ENCODE assay signal across 27 cellular contexts in genomic region chr7:66363655-66364054, GRCh38.
DNase-seq lines count a peak whose midpoint lies in the region; ATAC-seq, FAIRE-seq and TF ChIP-seq lines count a peak whose summit lies in the region.
"Had no signal": no experiment of that assay in that cellular context is flagged by ENCODE, and none has a peak within 500 bp of the region (broad histone marks: within the 10 kb centered on the region; RNA-seq: fewer than 3 reads in every experiment).

No MANE protein-coding gene starts in this region.

- no peak overlapping the region for H3K4me3 Mint-ChIP-seq in astrocyte (ENCODE audit: unreplicated experiment)
- no peak overlapping the region for H3K4me3 Mint-ChIP-seq in natural killer cell treated with Interleukin-12 subunit alpha and Interleukin-12 subunit beta and Interleukin-15 and Interleukin-18, amount 100 ng/mL, for 72 hours
- H3K4me3 Mint-ChIP-seq: CD14-positive monocyte; CD4-positive, alpha-beta memory T cell; CD4-positive, CD25-positive, alpha-beta regulatory T cell; CD8-positive, alpha-beta memory T cell had no signal

- no peak for ATAC-seq in K562
- ATAC-seq in natural killer cell treated with Interleukin-12 subunit alpha and Interleukin-12 subunit beta and Interleukin-15 and Interleukin-18, amount 100 ng/mL, for 72 hours, result no peak
- ATAC-seq: GM12878 had no signal

- H3K79me2 ChIP-seq in astrocyte (ENCODE audit: insufficient read depth, low read length), result no peaks in the 10 kb centered on the region
- H3K79me2 ChIP-seq in K562 (ENCODE audit: control insufficient read depth, insufficient read depth, low read length), result no peaks in the 10 kb centered on the region
- no peaks in the 10 kb centered on the region for H3K79me2 ChIP-seq in MM.1S (ENCODE audit: low read length)

- WGBS in K562 (ENCODE audit: insufficient coverage, low coverage, missing lambda C conversion rate), result 3% methylated on average over 5 of the region's 5 CpGs

- H3K4me3 ChIP-seq in astrocyte (ENCODE audit: insufficient read depth, low read depth, low read length), result no peak overlapping the region
- no peak overlapping the region for H3K4me3 ChIP-seq in K562
- no peak overlapping the region for H3K4me3 ChIP-seq in MM.1S (ENCODE audit: low read length)
- H3K4me3 ChIP-seq: BLaER1, GM12878 had no signal

- DNase-seq in astrocyte (ENCODE audit: low read depth) (no peak), K562 (ENCODE audit: extremely low read depth in 1 of 4, low spot score in 3 of 4) (no peak), mesenteric fat pad (ENCODE audit: low spot score) (peak; percentile 26), MM.1S (no peak), NCI-H748 treated with DMSO at 0.1 percent for 48 hours (lab: John Stamatoyannopoulos, UW) (no peak)
- DNase-seq in natural killer cell treated with Interleukin-12 subunit alpha and Interleukin-12 subunit beta and Interleukin-15 and Interleukin-18, amount 100 ng/mL, for 72 hours (ENCODE audit: low spot score), result no peak
- DNase-seq: 8988T; ACHN; BE2C; C1 segment of cervical spinal cord; CD4-positive, alpha-beta memory T cell; CD4-positive, CD25-positive, alpha-beta regulatory T cell; CD8-positive, alpha-beta memory T cell; COR-L47; DMS 273 treated with DMSO at 0.1 percent for 48 hours; DMS153; DMS53; DMS79; DND-41; EL; GDM1 had no signal

- H3K4me2 ChIP-seq in astrocyte (ENCODE audit: low read length), result no peak overlapping the region
- no peak overlapping the region for H3K4me2 ChIP-seq in K562 (ENCODE audit: insufficient read depth, low read length)
- no peak overlapping the region for H3K4me2 ChIP-seq in MM.1S (ENCODE audit: low read depth, low read length)
- H3K4me2 ChIP-seq: BLaER1 had no signal

- POLR2A ChIA-PET in K562 (lab: Yijun Ruan, JAX), result interaction anchor here (0.5 to 1.1 kb wide), 2 partner anchors 15 to 377 kb away, joined by 3 to 4 read pairs; partner anchors contain the start of gene RABGEF1

- intact Hi-C loops in K562 (cut with micrococcal nuclease), result no loop called here

- no peaks in the 10 kb centered on the region for H3K36me3 ChIP-seq in astrocyte (ENCODE audit: insufficient read depth, low read length)
- H3K36me3 ChIP-seq in K562 (ENCODE audit: control insufficient read depth, insufficient read depth, low read length), result no peaks in the 10 kb centered on the region
- H3K36me3 ChIP-seq in MM.1S (replicated peaks; ENCODE audit: insufficient read depth, low read length), result no peaks in the 10 kb centered on the region
- H3K36me3 ChIP-seq: BE2C had no signal

- H3K4me1 ChIP-seq in astrocyte (ENCODE audit: insufficient read depth, low read length), result no peaks in the 10 kb centered on the region
- no peaks in the 10 kb centered on the region for H3K4me1 ChIP-seq in K562 (replicated peaks in 1 of 2; ENCODE audit: control insufficient read depth in 2 of 2, insufficient read depth in 2 of 2, low read length in 2 of 2)
- no peaks in the 10 kb centered on the region for H3K4me1 ChIP-seq in MM.1S (ENCODE audit: low read length)
- H3K4me1 ChIP-seq: BE2C, BLaER1 had no signal

- H3K27me3 ChIP-seq in astrocyte (ENCODE audit: insufficient read depth, low read length) (no peaks in the 10 kb centered on the region), K562 (ENCODE audit: control insufficient read depth in 2 of 2, insufficient read depth in 2 of 2, low read length in 2 of 2) (peaks cover 15 to 54% of the 10 kb centered on the region in 2 experiments), MM.1S (replicated peaks; ENCODE audit: insufficient read depth, low read length) (no peaks in the 10 kb centered on the region)
- H3K27me3 ChIP-seq: BE2C, BLaER1 had no signal

- no peak for TF ChIP-seq POLR2A in K562 (conservative IDR thresholded peaks at IDR 0.05)

- peak overlapping the region; percentile 41 for H3K27ac Mint-ChIP-seq in astrocyte (ENCODE audit: unreplicated experiment)
- no peak overlapping the region for H3K27ac Mint-ChIP-seq in natural killer cell treated with Interleukin-12 subunit alpha and Interleukin-12 subunit beta and Interleukin-15 and Interleukin-18, amount 100 ng/mL, for 72 hours
- H3K27ac Mint-ChIP-seq: CD14-positive monocyte; CD4-positive, alpha-beta memory T cell; CD4-positive, CD25-positive, alpha-beta regulatory T cell had no signal

- H3K9ac ChIP-seq in astrocyte (ENCODE audit: low read length) (no peak overlapping the region), K562 (ENCODE audit: insufficient read depth in 1 of 2, low read depth in 2 of 2, low read length in 2 of 2) (no peak overlapping the region), MM.1S (ENCODE audit: low read length) (no peak overlapping the region)
- H3K9ac ChIP-seq: BLaER1 had no signal

- no peaks in the 10 kb centered on the region for H3K9me2 ChIP-seq in MM.1S (replicated peaks; ENCODE audit: insufficient read depth, low read length)

- no peak for TF ChIP-seq RAD21 in K562 (CRISPR knock-in tag; conservative IDR thresholded peaks at IDR 0.05 in 1 of 2, IDR thresholded peaks at IDR 0.05 in 1 of 2)

- TF ChIP-seq EP300 in K562 (IDR thresholded peaks at IDR 0.05; ENCODE audit: low read length), result no peak

- CTCF ChIA-PET in K562 (lab: Yijun Ruan, JAX; ENCODE audit: low intra/inter-chr PET ratio), result no interaction called here

- H3K4me1 Mint-ChIP-seq in astrocyte (ENCODE audit: low read depth, unreplicated experiment), result peaks cover 6% of the 10 kb centered on the region
- peaks cover 0 to 3% of the 10 kb centered on the region in 2 donors for H3K4me1 Mint-ChIP-seq in natural killer cell treated with Interleukin-12 subunit alpha and Interleukin-12 subunit beta and Interleukin-15 and Interleukin-18, amount 100 ng/mL, for 72 hours (ENCODE audit: low read depth in 2 of 2)
- H3K4me1 Mint-ChIP-seq: CD4-positive, alpha-beta memory T cell; CD4-positive, CD25-positive, alpha-beta regulatory T cell; CD8-positive, alpha-beta memory T cell had no signal

- TF ChIP-seq CTCF in astrocyte (IDR thresholded peaks at IDR 0.05; ENCODE audit: insufficient read depth, low read depth, low read length), result no peak
- no peak for TF ChIP-seq CTCF in K562 (IDR thresholded peaks at IDR 0.05 in 2 of 3, conservative IDR thresholded peaks at IDR 0.05 in 1 of 3; ENCODE audit: insufficient read depth in 2 of 3, low read depth in 1 of 3, low read length in 3 of 3)
- TF ChIP-seq CTCF in MM.1S (IDR thresholded peaks at IDR 0.05; ENCODE audit: low read length), result no peak

- H2AFZ ChIP-seq in astrocyte (ENCODE audit: low read depth, low read length) (no peak overlapping the region), K562 (ENCODE audit: low read depth, low read length) (no peak overlapping the region), MM.1S (ENCODE audit: low read length) (no peak overlapping the region)

- H3K36me3 Mint-ChIP-seq in astrocyte (ENCODE audit: low read depth, unreplicated experiment), result peaks cover 5% of the 10 kb centered on the region
- no peaks in the 10 kb centered on the region for H3K36me3 Mint-ChIP-seq in natural killer cell treated with Interleukin-12 subunit alpha and Interleukin-12 subunit beta and Interleukin-15 and Interleukin-18, amount 100 ng/mL, for 72 hours
- H3K36me3 Mint-ChIP-seq: CD14-positive monocyte; CD4-positive, alpha-beta memory T cell; CD4-positive, CD25-positive, alpha-beta regulatory T cell; CD8-positive, alpha-beta memory T cell had no signal

- no peaks in the 10 kb centered on the region for H3K9me1 ChIP-seq in K562 (ENCODE audit: control insufficient read depth, insufficient read depth, low read length)

- in situ Hi-C loops in K562 (cut with MboI), result no loop called here

- FAIRE-seq in astrocyte (lab: Jason Lieb, UNC) (no peak), K562 (lab: Jason Lieb, UNC) (no peak)
- FAIRE-seq: A204.1, GM12878, GM12892, GM18507 had no signal

- H3F3A ChIP-seq in MM.1S (ENCODE audit: insufficient read depth, low read length), result no peaks in the 10 kb centered on the region

- H4K20me1 ChIP-seq in astrocyte (ENCODE audit: insufficient read depth, low read length) (no peaks in the 10 kb centered on the region), K562 (replicated peaks; ENCODE audit: control insufficient read depth, insufficient read depth, low read length) (no peaks in the 10 kb centered on the region), MM.1S (ENCODE audit: insufficient read depth, low read length) (no peaks in the 10 kb centered on the region)
- H4K20me1 ChIP-seq: BLaER1 had no signal

- H3K9me3 ChIP-seq in astrocyte (ENCODE audit: insufficient read depth, low read depth, low read length) (no peaks in the 10 kb centered on the region), K562 (replicated peaks; ENCODE audit: control insufficient read depth, insufficient read depth, low read depth, low read length) (no peaks in the 10 kb centered on the region), MM.1S (replicated peaks; ENCODE audit: insufficient read depth, low read length) (no peaks in the 10 kb centered on the region)
- H3K9me3 ChIP-seq: BE2C, BLaER1 had no signal

- BruUV-seq in K562 (replicated peaks; lab: Mats Ljungman, UMichigan), result no TSS peak

- peaks cover 2% of the 10 kb centered on the region for H3K9me3 Mint-ChIP-seq in astrocyte (ENCODE audit: unreplicated experiment)
- H3K9me3 Mint-ChIP-seq in natural killer cell treated with Interleukin-12 subunit alpha and Interleukin-12 subunit beta and Interleukin-15 and Interleukin-18, amount 100 ng/mL, for 72 hours, result no peaks in the 10 kb centered on the region
- H3K9me3 Mint-ChIP-seq: CD8-positive, alpha-beta memory T cell had no signal

- H3K27me3 Mint-ChIP-seq in astrocyte (ENCODE audit: low read depth, unreplicated experiment), result no peaks in the 10 kb centered on the region
- no peaks in the 10 kb centered on the region for H3K27me3 Mint-ChIP-seq in natural killer cell treated with Interleukin-12 subunit alpha and Interleukin-12 subunit beta and Interleukin-15 and Interleukin-18, amount 100 ng/mL, for 72 hours

- H3K27ac ChIP-seq in astrocyte (ENCODE audit: low read depth, low read length) (no peak overlapping the region), K562 (ENCODE audit: extremely low read depth, low read depth, low read length) (no peak overlapping the region), MM.1S (ENCODE audit: low read length) (no peak overlapping the region)
- H3K27ac ChIP-seq: BLaER1 had no signal

TF ChIP-seq in K562, 482 proteins besides CTCF, POLR2A, EP300 and RAD21:
- peak; percentile 5 for TF ChIP-seq MEIS2 (IDR thresholded peaks at IDR 0.05; ENCODE audit: partially characterized antibody)
- no peak for TF ChIP-seq BMI1 (IDR thresholded peaks at IDR 0.05; ENCODE audit: low read length)
